ENCODE assay signal across 13 cellular contexts in the genomic region with DNA sequence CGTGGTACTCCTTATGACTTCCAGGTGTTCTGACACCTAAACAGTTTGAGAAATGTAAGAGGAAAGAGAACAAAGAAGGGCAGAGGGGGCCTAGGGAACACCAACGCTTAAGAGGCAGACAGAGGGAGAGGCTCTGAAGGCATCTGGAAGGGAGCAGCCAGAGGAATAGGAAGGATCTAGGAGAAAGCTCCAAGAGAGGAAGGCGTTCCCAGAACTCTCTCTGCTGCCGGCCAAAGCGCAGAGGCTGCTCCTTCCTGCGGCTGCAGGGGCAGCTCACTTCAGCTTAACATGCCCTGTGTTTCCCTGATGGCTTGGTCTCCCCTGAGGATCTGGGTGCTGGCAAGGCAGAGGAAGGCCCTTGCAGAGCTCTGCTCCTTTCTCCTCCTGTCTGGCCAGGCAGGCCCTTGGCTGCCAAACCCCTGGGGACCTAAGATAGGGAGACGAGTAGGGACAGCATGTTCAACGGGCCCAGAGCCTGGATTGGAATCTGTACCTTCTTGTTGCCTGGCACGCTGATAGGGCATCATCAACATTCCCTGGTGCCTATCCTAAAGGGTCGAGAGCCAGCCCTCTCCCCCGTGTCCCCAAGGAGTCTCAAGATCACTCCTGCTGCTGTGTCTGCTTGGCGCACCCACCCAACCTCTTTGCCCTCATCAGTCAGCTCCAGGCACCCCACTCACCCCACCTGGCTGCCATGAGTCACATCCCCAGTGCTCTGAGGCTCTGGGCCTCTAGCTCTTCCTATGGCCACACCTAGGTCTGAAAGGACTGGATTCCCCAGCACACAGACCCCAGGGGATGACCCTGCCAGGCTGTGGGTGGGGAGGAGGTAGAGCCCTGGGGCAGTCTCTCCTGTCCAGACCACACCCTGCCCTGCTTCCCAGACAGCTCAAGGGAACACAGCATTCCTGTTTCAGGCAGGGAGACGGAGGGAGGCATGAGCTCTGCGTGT. TPM values are rescaled to one million over a fixed set of nuclear protein-coding genes. Genes with fewer than 3 reads are reported as not detected.
DNase-seq lines count a peak whose midpoint lies in the region; ATAC-seq and TF ChIP-seq lines count a peak whose summit lies in the region.
"Had no signal": no experiment of that assay in that cellular context is flagged by ENCODE, and none has a peak within 500 bp of the region (broad histone marks: within the 10 kb centered on the region; RNA-seq: fewer than 3 reads in every experiment).

No MANE protein-coding gene starts in this region.

- H3F3A ChIP-seq in SK-N-SH (replicated peaks; ENCODE audit: insufficient read depth): peaks cover 17% of the 10 kb centered on the region
- H3F3A ChIP-seq in neural progenitor cell (ENCODE audit: low read depth): peaks cover 7% of the 10 kb centered on the region

- intact Hi-C loops in esophagus squamous epithelium (cut with DNase I) (no loop called here), aorta (cut with DNase I) (no loop called here)

- peaks cover 20% of the 10 kb centered on the region; the same call in 1 of the 2 replicates for H4K20me1 ChIP-seq in SK-N-SH (ENCODE audit: insufficient read depth)
- H4K20me1 ChIP-seq in neural progenitor cell (ENCODE audit: low read depth): no peaks in the 10 kb centered on the region

- no peaks in the 10 kb centered on the region for H3K27me3 ChIP-seq in SK-N-SH (ENCODE audit: insufficient read depth)
- no peaks in the 10 kb centered on the region for H3K27me3 ChIP-seq in esophagus squamous epithelium
- no peaks in the 10 kb centered on the region for H3K27me3 ChIP-seq in neural progenitor cell
- no peaks in the 10 kb centered on the region for H3K27me3 ChIP-seq in aorta (ENCODE audit: control insufficient read depth in 1 of 2, insufficient read depth in 2 of 2, low read length in 1 of 2)
- H3K27me3 ChIP-seq: body of pancreas, esophagus muscularis mucosa, left lung had no signal

- H3K4me2 ChIP-seq in SK-N-SH (no peak overlapping the region), neural progenitor cell (no peak overlapping the region)

- TF ChIP-seq CTCF in SK-N-SH (IDR thresholded peaks at IDR 0.05) (no peak), esophagus squamous epithelium (IDR thresholded peaks at IDR 0.05) (no peak), neural progenitor cell (IDR thresholded peaks at IDR 0.05) (no peak)

- H3K27ac ChIP-seq in SK-N-SH (ENCODE audit: low read depth in 2 of 2, low read length in 1 of 2): peak overlapping the region; percentile 39 to 62; a peak in 3 of 4 replicates
- peak overlapping the region; percentile 75 to 95 (median 90) for H3K27ac ChIP-seq in esophagus squamous epithelium
- H3K27ac ChIP-seq in neural progenitor cell: no peak overlapping the region
- peak overlapping the region; percentile 87 to 94 for H3K27ac ChIP-seq in aorta (ENCODE audit: low read depth in 1 of 2, low read length in 2 of 2)
- H3K27ac ChIP-seq: body of pancreas, psoas muscle had no signal

- TF ChIP-seq RAD21 in SK-N-SH (IDR thresholded peaks at IDR 0.05; ENCODE audit: low read length): no peak

- peak overlapping the region; percentile 86 for H3K27ac Mint-ChIP-seq in neural progenitor cell

- H3K9ac ChIP-seq in SK-N-SH (no peak overlapping the region), neural progenitor cell (no peak overlapping the region)

- H3K4me1 ChIP-seq in SK-N-SH (ENCODE audit: control insufficient read depth in 1 of 2, insufficient read depth in 2 of 2, low read depth in 1 of 2, low read length in 1 of 2) (peaks cover 40 to 68% of the 10 kb centered on the region in 2 experiments), esophagus squamous epithelium (peaks cover 51 to 89% (median 67%) of the 10 kb centered on the region in 3 donors), neural progenitor cell (no peaks in the 10 kb centered on the region), aorta (ENCODE audit: control insufficient read depth in 1 of 2, insufficient read depth in 2 of 2, low read length in 2 of 2) (peaks cover 4 to 5% of the 10 kb centered on the region in 2 donors)
- H3K4me1 ChIP-seq: body of pancreas, psoas muscle had no signal

- H3K79me2 ChIP-seq in SK-N-SH (ENCODE audit: insufficient read depth): peaks cover 94% of the 10 kb centered on the region
- no peaks in the 10 kb centered on the region for H3K79me2 ChIP-seq in neural progenitor cell (ENCODE audit: low read depth)

- 95% methylated on average over 10 of the region's 14 CpGs for WGBS in SK-N-SH (ENCODE audit: low lambda C conversion rate)
- WGBS in esophagus squamous epithelium, 2 donors: 41 to 47% methylated on average over 14 of the region's 14 CpGs
- WGBS in aorta, 2 donors: 14 to 19% methylated on average over 14 of the region's 14 CpGs

- H3K36me3 ChIP-seq in SK-N-SH (replicated peaks in 1 of 2; ENCODE audit: control insufficient read depth in 1 of 2, insufficient read depth in 2 of 2, low read length in 1 of 2) (peaks cover 14 to 24% of the 10 kb centered on the region in 2 experiments), esophagus squamous epithelium (no peaks in the 10 kb centered on the region), neural progenitor cell (no peaks in the 10 kb centered on the region), aorta (ENCODE audit: control insufficient read depth in 1 of 2, insufficient read depth in 2 of 2, low read length in 1 of 2) (no peaks in the 10 kb centered on the region)
- H3K36me3 ChIP-seq: esophagus muscularis mucosa, left lung had no signal

- TF ChIP-seq POLR2A in esophagus squamous epithelium (IDR thresholded peaks at IDR 0.05): no peak

- no peak overlapping the region for H3K4me3 Mint-ChIP-seq in neural progenitor cell

- H2AFZ ChIP-seq in SK-N-SH (ENCODE audit: low read depth): no peak overlapping the region
- peak overlapping the region; percentile 40 for H2AFZ ChIP-seq in neural progenitor cell (replicated peaks)

- CTCF ChIA-PET in SK-N-SH (lab: Yijun Ruan, JAX): interaction anchor here (0.6 to 10.8 kb wide), 9 partner anchors 12 to 339 kb away, joined by 3 to 68 read pairs (median 9); partner anchors contain the start of gene LTBP2

- TF ChIP-seq EP300 in SK-N-SH (IDR thresholded peaks at IDR 0.05; ENCODE audit: borderline replicate concordance in 1 of 2, low read depth in 1 of 2, low read length in 1 of 2): no peak

- H3K36me3 Mint-ChIP-seq in neural progenitor cell: no peaks in the 10 kb centered on the region

- no peak for ATAC-seq in SK-N-SH treated with all-trans-retinoic acid at 6 μM for 48 hours
- peak; percentile 65 for ATAC-seq in aorta (ENCODE audit: low FRiP score)
- ATAC-seq in GM18870 (IDR thresholded peaks at IDR 0.05; ENCODE audit: unreplicated experiment): no peak
- ATAC-seq: body of pancreas, left lung, psoas muscle had no signal

- peaks cover 6% of the 10 kb centered on the region for H3K27me3 Mint-ChIP-seq in neural progenitor cell (ENCODE audit: insufficient read depth, low read depth)

- DNase-seq in SK-N-SH: no peak
- no peak for DNase-seq in esophagus squamous epithelium (lab: John Stamatoyannopoulos, UW)
- DNase-seq in neural progenitor cell (ENCODE audit: low spot score): no peak
- DNase-seq in aorta: peak; percentile 53 to 75
- DNase-seq in NCI-H446 treated with DMSO at 0.1 percent for 48 hours (lab: John Stamatoyannopoulos, UW): no peak
- no peak for DNase-seq in NCI-H2081 (lab: John Stamatoyannopoulos, UW)
- DNase-seq: body of pancreas, left lung, NCI-H1436 had no signal

- H3K9me3 ChIP-seq in SK-N-SH (no peaks in the 10 kb centered on the region), esophagus squamous epithelium (no peaks in the 10 kb centered on the region), neural progenitor cell (ENCODE audit: low read depth) (no peaks in the 10 kb centered on the region), aorta (ENCODE audit: control insufficient read depth, low read length) (no peaks in the 10 kb centered on the region)
- H3K9me3 ChIP-seq: body of pancreas, esophagus muscularis mucosa, left lung, psoas muscle had no signal

- H3K9me3 Mint-ChIP-seq in neural progenitor cell: no peaks in the 10 kb centered on the region

- H3K9me2 ChIP-seq in SK-N-SH: no peaks in the 10 kb centered on the region

- H3K4me1 Mint-ChIP-seq in neural progenitor cell: peaks cover 14% of the 10 kb centered on the region

- POLR2A ChIA-PET in SK-N-SH (lab: Yijun Ruan, JAX): no interaction called here

- H3K4me3 ChIP-seq in SK-N-SH (ENCODE audit: low read depth in 2 of 2, low read length in 1 of 2) (no peak overlapping the region), esophagus squamous epithelium (no peak overlapping the region), neural progenitor cell (no peak overlapping the region), aorta (ENCODE audit: low read length in 2 of 2) (no peak overlapping the region)
- H3K4me3 ChIP-seq: body of pancreas, esophagus muscularis mucosa, left lung, psoas muscle had no signal

TF ChIP-seq in SK-N-SH, 30 proteins besides CTCF, POLR2A, EP300 and RAD21:
- TF ChIP-seq MEF2A (IDR thresholded peaks at IDR 0.05; ENCODE audit: borderline replicate concordance, low read depth): no peak
- no peak for TF ChIP-seq TEAD4 (IDR thresholded peaks at IDR 0.05; ENCODE audit: borderline replicate concordance, insufficient read depth)
- no peak for TF ChIP-seq RFX5 (IDR thresholded peaks at IDR 0.05; ENCODE audit: low read length)
- no peak for TF ChIP-seq NFIC (IDR thresholded peaks at IDR 0.05; ENCODE audit: borderline replicate concordance)

RNA-seq across cellular contexts. Expression of gene LTBP2, which starts 45.6 kb away (rescaled TPM):
- polyA plus RNA-seq in SK-N-SH (2012; rRNA removed): 34.4 and 58.8 TPM in 2 replicates
- polyA plus RNA-seq in SK-N-SH (2012; cell fraction: cytosol; rRNA removed): 30.9 and 41.3 TPM in 2 replicates
- polyA plus RNA-seq in SK-N-SH (2012; cell fraction: nucleus; rRNA removed): 136 and 138 TPM in 2 replicates
- total RNA-seq in esophagus squamous epithelium: 10 to 100 TPM; 10.3 to 41.6 (median 17.0) TPM
- 0.43 and 0.84 TPM in 2 replicates for total RNA-seq in neural progenitor cell (ENCODE audit: low replicate concordance)
- total RNA-seq in aorta: 100 to 1,000 TPM; 209 to 363 TPM
- 100 to 1,000 TPM in 1 of 2 donors, 10 to 100 TPM in 1; 40.4 to 247 TPM for polyA plus RNA-seq in aorta

Comparison
In these comparisons a context has a peak if more than half of its experiments do, and no peak if none do; other contexts are left out.
1. DNase-seq: peak in aorta (2 of 2); none in SK-N-SH (single experiment), esophagus squamous epithelium (single experiment), neural progenitor cell (single experiment), NCI-H446 treated with DMSO at 0.1 percent for 48 hours (single experiment) and NCI-H2081 (0 of 2).